ENCODE assay signal across 14 cellular contexts in genomic region chr3:39409514-39410136, GRCh38. TPM values are rescaled to one million over a fixed set of nuclear protein-coding genes. Genes with fewer than 3 reads are reported as not detected.
DNase-seq lines count a peak whose midpoint lies in the region; ATAC-seq, FAIRE-seq and TF ChIP-seq lines count a peak whose summit lies in the region.
"Had no signal": no experiment of that assay in that cellular context is flagged by ENCODE, and none has a peak within 500 bp of the region (broad histone marks: within the 10 kb centered on the region; RNA-seq: fewer than 3 reads in every experiment).

No MANE protein-coding gene starts in this region.

- peaks cover 19% of the 10 kb centered on the region for H3K4me1 Mint-ChIP-seq in MCF 10A (ENCODE audit: insufficient read depth, unreplicated experiment)
- H3K4me1 Mint-ChIP-seq in stimulated activated naive CD8-positive, alpha-beta T cell treated with anti-CD3 and anti-CD28 coated beads, Interleukin-15, amount 100 ng/mL, for 72 hours: peaks cover 74% of the 10 kb centered on the region

- H3K9ac ChIP-seq in SK-N-MC (ENCODE audit: insufficient read length) (peak overlapping the region; percentile 11), endothelial cell of umbilical vein (replicated peaks; ENCODE audit: extremely low read depth, insufficient read depth, low read length) (no peak overlapping the region)

- H3K9me3 ChIP-seq in breast epithelium (no peaks in the 10 kb centered on the region), SK-N-MC (ENCODE audit: low read depth, low read length) (no peaks in the 10 kb centered on the region), endothelial cell of umbilical vein (replicated peaks; ENCODE audit: control insufficient read depth, insufficient read depth, low read length) (no peaks in the 10 kb centered on the region), transverse colon (no peaks in the 10 kb centered on the region)

- H3K9me3 Mint-ChIP-seq in MCF 10A (ENCODE audit: unreplicated experiment): no peaks in the 10 kb centered on the region
- H3K9me3 Mint-ChIP-seq in stimulated activated naive CD8-positive, alpha-beta T cell treated with anti-CD3 and anti-CD28 coated beads, Interleukin-15, amount 100 ng/mL, for 72 hours: no peaks in the 10 kb centered on the region

- in situ Hi-C loops in transverse colon (cut with MboI; ENCODE audit: low pct_ligation_motif_present in 1 of 4, low pct_unique_long_range_greater_than_20kb in 1 of 4, low sequenced_read_pairs in 3 of 4): loop anchor here in 1 of 4 donors (25.0 kb wide), 1 partner anchor 903 kb away; the partner anchor contains the start of gene EIF1B

- TF ChIP-seq POLR2A in breast epithelium (IDR thresholded peaks at IDR 0.05) (no peak), endothelial cell of umbilical vein (IDR thresholded peaks at IDR 0.05; ENCODE audit: low read depth, low read length) (no peak), transverse colon (IDR thresholded peaks at IDR 0.05) (no peak)

- peak overlapping the region; percentile 80 for H3K4me3 Mint-ChIP-seq in MCF 10A (ENCODE audit: unreplicated experiment)
- peak overlapping the region; percentile 91 to 94 for H3K4me3 Mint-ChIP-seq in stimulated activated naive CD8-positive, alpha-beta T cell treated with anti-CD3 and anti-CD28 coated beads, Interleukin-15, amount 100 ng/mL, for 72 hours

- peak overlapping the region; percentile 32 for H3K4me2 ChIP-seq in endothelial cell of umbilical vein (ENCODE audit: insufficient read depth, low read length)

- 38 to 65% methylated on average over 4 to 7 of the region's 7 CpGs for WGBS in transverse colon (ENCODE audit: low coverage in 1 of 2), 2 donors

- peaks cover 4% of the 10 kb centered on the region for H4K20me1 ChIP-seq in endothelial cell of umbilical vein (replicated peaks; ENCODE audit: control insufficient read depth, extremely low read depth, insufficient read depth, low read length)

- CTCF ChIA-PET in MCF 10A (lab: Yijun Ruan, JAX): interaction anchor here (0.8 kb wide), 2 partner anchors 32 to 38 kb away, joined by 3 to 5 read pairs; no protein-coding TSS in a partner anchor
- CTCF ChIA-PET in endothelial cell of umbilical vein (lab: Charles Lee): interaction anchor here (1.3 kb wide), 1 partner anchor 90 kb away, joined by 3 read pairs; no protein-coding TSS in a partner anchor

- POLR2A ChIA-PET in MCF 10A (lab: Yijun Ruan, JAX): interaction anchor here (1.1 to 6.3 kb wide), 2 partner anchors 10 to 22 kb away, joined by 3 to 63 read pairs; no protein-coding TSS in a partner anchor
- POLR2A ChIA-PET in endothelial cell of umbilical vein (lab: Charles Lee): interaction anchor here (0.6 kb wide), 1 partner anchor 1176 kb away, joined by 3 read pairs; no protein-coding TSS in a partner anchor

- peaks cover 42% of the 10 kb centered on the region for H3K79me2 ChIP-seq in endothelial cell of umbilical vein (ENCODE audit: control insufficient read depth, insufficient read depth, low read length)

- peak overlapping the region; percentile 23 for H3K27ac Mint-ChIP-seq in MCF 10A (ENCODE audit: low read depth, unreplicated experiment)
- peak overlapping the region; percentile 80 to 84 for H3K27ac Mint-ChIP-seq in stimulated activated naive CD8-positive, alpha-beta T cell treated with anti-CD3 and anti-CD28 coated beads, Interleukin-15, amount 100 ng/mL, for 72 hours

- H3K36me3 Mint-ChIP-seq in MCF 10A (ENCODE audit: insufficient read depth, unreplicated experiment): peaks cover 85% of the 10 kb centered on the region

- no peaks in the 10 kb centered on the region for H3K36me3 ChIP-seq in breast epithelium
- H3K36me3 ChIP-seq in SK-N-MC (ENCODE audit: insufficient read depth, low read length): peaks cover 67% of the 10 kb centered on the region
- H3K36me3 ChIP-seq in endothelial cell of umbilical vein (ENCODE audit: control insufficient read depth in 2 of 2, extremely low read depth in 1 of 2, insufficient read depth in 2 of 2, low read length in 2 of 2): peaks cover 35 to 37% of the 10 kb centered on the region in 2 experiments
- H3K36me3 ChIP-seq in transverse colon: peaks cover 0 to 45% (median 20%) of the 10 kb centered on the region in 4 donors

- H3K27me3 ChIP-seq in breast epithelium (no peaks in the 10 kb centered on the region), endothelial cell of umbilical vein (ENCODE audit: control insufficient read depth in 2 of 2, insufficient read depth in 2 of 2, low read length in 2 of 2) (no peaks in the 10 kb centered on the region), transverse colon (no peaks in the 10 kb centered on the region)

- no peaks in the 10 kb centered on the region for H3K9me1 ChIP-seq in endothelial cell of umbilical vein (replicated peaks; ENCODE audit: control insufficient read depth, extremely low read depth, insufficient read depth, low read length)

- dilution Hi-C loops in endothelial cell of umbilical vein (cut with MboI; ENCODE audit: extremely low pct_ligation_motif_present, low sequenced_read_pairs): no loop called here

- H3K27me3 Mint-ChIP-seq in MCF 10A (ENCODE audit: insufficient read depth, unreplicated experiment): no peaks in the 10 kb centered on the region
- H3K27me3 Mint-ChIP-seq in stimulated activated naive CD8-positive, alpha-beta T cell treated with anti-CD3 and anti-CD28 coated beads, Interleukin-15, amount 100 ng/mL, for 72 hours: no peaks in the 10 kb centered on the region

- no peak for ATAC-seq in stimulated activated naive CD8-positive, alpha-beta T cell treated with anti-CD3 and anti-CD28 coated beads, Interleukin-15, amount 100 ng/mL, for 72 hours
- no peak for ATAC-seq in GM21360 (IDR thresholded peaks at IDR 0.05; ENCODE audit: unreplicated experiment)

- H2AFZ ChIP-seq in endothelial cell of umbilical vein (ENCODE audit: low read depth, low read length): no peak overlapping the region

- intact Hi-C loops in MCF 10A (cut with micrococcal nuclease): loop anchor here (10.0 kb wide), 1 partner anchor 905 kb away; no protein-coding TSS in a partner anchor
- intact Hi-C loops in breast epithelium (cut with DNase I; ENCODE audit: low total_unique reads): no loop called here
- intact Hi-C loops in endothelial cell of umbilical vein (cut with micrococcal nuclease): loop anchor here (10.0 kb wide), 1 partner anchor 905 kb away; no protein-coding TSS in a partner anchor
- intact Hi-C loops in transverse colon (cut with DNase I; ENCODE audit: low total_unique reads): no loop called here

- no peak overlapping the region for H3K4me3 ChIP-seq in breast epithelium
- H3K4me3 ChIP-seq in SK-N-MC: peak overlapping the region; percentile 33; the same call in 1 of the 2 replicates
- H3K4me3 ChIP-seq in endothelial cell of umbilical vein (replicated peaks in 1 of 3; ENCODE audit: insufficient read depth in 1 of 3, low read depth in 1 of 3, low read length in 3 of 3): peak overlapping the region in 1 of 3 experiments; percentile 38
- no peak overlapping the region for H3K4me3 ChIP-seq in transverse colon

- BruUV-seq in MCF 10A (replicated peaks; lab: Mats Ljungman, UMichigan) (no TSS peak), endothelial cell of umbilical vein (replicated peaks; lab: Mats Ljungman, UMichigan) (no TSS peak)

- H3K4me1 ChIP-seq in breast epithelium: no peaks in the 10 kb centered on the region
- H3K4me1 ChIP-seq in endothelial cell of umbilical vein (ENCODE audit: control insufficient read depth, extremely low read depth, insufficient read depth, low read length): peaks cover 19% of the 10 kb centered on the region
- H3K4me1 ChIP-seq in transverse colon: peaks cover 6 to 48% (median 23%) of the 10 kb centered on the region in 4 donors

- H3K27ac ChIP-seq in breast epithelium (no peak overlapping the region), SK-N-MC (peak overlapping the region; percentile 62; the same call in 1 of the 2 replicates), endothelial cell of umbilical vein (ENCODE audit: insufficient read depth, low read depth, low read length) (no peak overlapping the region), transverse colon (no peak overlapping the region)

- no peak for TF ChIP-seq EP300 in transverse colon (IDR thresholded peaks at IDR 0.05; ENCODE audit: low read depth)

- TF ChIP-seq CTCF in MCF 10A (IDR thresholded peaks at IDR 0.05; ENCODE audit: unreplicated experiment) (no peak), breast epithelium (IDR thresholded peaks at IDR 0.05) (no peak), endothelial cell of umbilical vein (IDR thresholded peaks at IDR 0.05; ENCODE audit: extremely low read depth in 1 of 2, insufficient read depth in 1 of 2, low read depth in 1 of 2, low read length in 2 of 2) (no peak), transverse colon (IDR thresholded peaks at IDR 0.05) (no peak)

- FAIRE-seq in endothelial cell of umbilical vein (lab: Jason Lieb, UNC): peak; percentile 35

- DNase-seq in MCF 10A (ENCODE audit: unreplicated experiment): no peak
- no peak for DNase-seq in breast epithelium (ENCODE audit: low spot score in 2 of 2)
- no peak for DNase-seq in SK-N-MC (ENCODE audit: low read depth, low spot score)
- no peak for DNase-seq in endothelial cell of umbilical vein (ENCODE audit: low read depth, low spot score)
- DNase-seq in stimulated activated naive CD8-positive, alpha-beta T cell treated with anti-CD3 and anti-CD28 coated beads, Interleukin-15, amount 100 ng/mL, for 72 hours: no peak
- no peak for DNase-seq in amniotic stem cell (lab: John Stamatoyannopoulos, UW)
- DNase-seq in transverse colon: no peak
- DNase-seq: activated CD8-positive, alpha-beta memory T cell treated with anti-CD3 and anti-CD28 coated beads, Interleukin-2, amount 50 U/mL, for 48 hours; dermis blood vessel endothelial cell; hypothalamus; KBM-7 had no signal

RNA-seq across cellular contexts. Expression of gene RPSA, which starts 3.1 kb away (rescaled TPM):
- total RNA-seq in MCF 10A (2022): 1,984 and 2,115 TPM in 2 replicates
- total RNA-seq in breast epithelium: 1,000 to 10,000 TPM in 2 of 3 donors, 100 to 1,000 TPM in 1; 852 to 1,731 (median 1,290) TPM
- total RNA-seq in endothelial cell of umbilical vein: 1,060 and 1,357 TPM in 2 replicates
- 3,418 and 3,687 TPM in 2 replicates for polyA plus RNA-seq in endothelial cell of umbilical vein
- 3,181 and 3,202 TPM in 2 replicates for polyA plus RNA-seq in endothelial cell of umbilical vein (2011; cell fraction: cytosol; rRNA removed)
- polyA plus RNA-seq in endothelial cell of umbilical vein (2011; cell fraction: nucleus; rRNA removed): 1,008 and 1,123 TPM in 2 replicates
- polyA plus RNA-seq in endothelial cell of umbilical vein (2012): 1,635 and 1,641 TPM in 2 replicates
- polyA minus RNA-seq in endothelial cell of umbilical vein: 1,009 and 1,085 TPM in 2 replicates
- polyA minus RNA-seq in endothelial cell of umbilical vein (2011; cell fraction: cytosol; rRNA and poly(A)+ RNA removed): 686 TPM
- polyA minus RNA-seq in endothelial cell of umbilical vein (2011; cell fraction: nucleus; rRNA and poly(A)+ RNA removed): 186 and 249 TPM in 2 replicates
- total RNA-seq in transverse colon: 1,000 to 10,000 TPM in 1 of 4 donors, 100 to 1,000 TPM in 3; 460 to 1,003 (median 843) TPM

RNA-seq across cellular contexts. Expression of gene SLC25A38, which starts 26.5 kb away (rescaled TPM):
- total RNA-seq in MCF 10A (2022) (37.6 and 45.9 TPM in 2 replicates), breast epithelium (10 to 100 TPM; 28.2 to 31.6 (median 30.9) TPM), endothelial cell of umbilical vein (16.0 and 20.0 TPM in 2 replicates), transverse colon (10 to 100 TPM; 10.5 to 61.7 (median 40.4) TPM)
- polyA plus RNA-seq in endothelial cell of umbilical vein: 26.1 and 31.1 TPM in 2 replicates
- polyA plus RNA-seq in endothelial cell of umbilical vein (2011; cell fraction: cytosol; rRNA removed): 26.2 and 27.9 TPM in 2 replicates
- polyA plus RNA-seq in endothelial cell of umbilical vein (2011; cell fraction: nucleus; rRNA removed): 30.5 and 31.6 TPM in 2 replicates
- 18.9 and 19.7 TPM in 2 replicates for polyA plus RNA-seq in endothelial cell of umbilical vein (2012)
- polyA minus RNA-seq in endothelial cell of umbilical vein: 30.7 and 33.5 TPM in 2 replicates
- 25.1 TPM for polyA minus RNA-seq in endothelial cell of umbilical vein (2011; cell fraction: cytosol; rRNA and poly(A)+ RNA removed)
- 10.7 and 12.4 TPM in 2 replicates for polyA minus RNA-seq in endothelial cell of umbilical vein (2011; cell fraction: nucleus; rRNA and poly(A)+ RNA removed)

RNA-seq across cellular contexts. Expression of gene MOBP, which starts 57.9 kb away (rescaled TPM):
- total RNA-seq in MCF 10A (2022) (0.21 TPM in 1 of 2 replicates, not detected in the other), breast epithelium (under 1 TPM in 1 of 3 donors, not detected in 2; under 0.01 TPM), endothelial cell of umbilical vein (0.44 and 2.0 TPM in 2 replicates), transverse colon (1 to 10 TPM in 2 of 4 donors, under 1 TPM in 1, not detected in 1; 0.27 to 5.2 (median 1.3) TPM)
- polyA plus RNA-seq in endothelial cell of umbilical vein: 1.6 and 2.3 TPM in 2 replicates
- 0.68 and 1.2 TPM in 2 replicates for polyA plus RNA-seq in endothelial cell of umbilical vein (2011; cell fraction: cytosol; rRNA removed)
- polyA plus RNA-seq in endothelial cell of umbilical vein (2011; cell fraction: nucleus; rRNA removed): 5.9 and 8.0 TPM in 2 replicates
- 2.2 and 3.1 TPM in 2 replicates for polyA plus RNA-seq in endothelial cell of umbilical vein (2012)
- polyA minus RNA-seq in endothelial cell of umbilical vein: 2.9 and 4.8 TPM in 2 replicates
- polyA minus RNA-seq in endothelial cell of umbilical vein (2011; cell fraction: cytosol; rRNA and poly(A)+ RNA removed): not detected
- polyA minus RNA-seq in endothelial cell of umbilical vein (2011; cell fraction: nucleus; rRNA and poly(A)+ RNA removed): 6.3 and 11.6 TPM in 2 replicates
- total RNA-seq: dermis blood vessel endothelial cell, SK-MEL-5 had no signal
- polyA plus RNA-seq: BJ had no signal

Comparison
In these comparisons a context has a peak if more than half of its experiments do, and no peak if none do; other contexts are left out.
1. intact Hi-C loops: an anchor here in MCF 10A (10.0 kb wide) and endothelial cell of umbilical vein (10.0 kb wide); none called in breast epithelium and transverse colon.